In the genomic region with DNA sequence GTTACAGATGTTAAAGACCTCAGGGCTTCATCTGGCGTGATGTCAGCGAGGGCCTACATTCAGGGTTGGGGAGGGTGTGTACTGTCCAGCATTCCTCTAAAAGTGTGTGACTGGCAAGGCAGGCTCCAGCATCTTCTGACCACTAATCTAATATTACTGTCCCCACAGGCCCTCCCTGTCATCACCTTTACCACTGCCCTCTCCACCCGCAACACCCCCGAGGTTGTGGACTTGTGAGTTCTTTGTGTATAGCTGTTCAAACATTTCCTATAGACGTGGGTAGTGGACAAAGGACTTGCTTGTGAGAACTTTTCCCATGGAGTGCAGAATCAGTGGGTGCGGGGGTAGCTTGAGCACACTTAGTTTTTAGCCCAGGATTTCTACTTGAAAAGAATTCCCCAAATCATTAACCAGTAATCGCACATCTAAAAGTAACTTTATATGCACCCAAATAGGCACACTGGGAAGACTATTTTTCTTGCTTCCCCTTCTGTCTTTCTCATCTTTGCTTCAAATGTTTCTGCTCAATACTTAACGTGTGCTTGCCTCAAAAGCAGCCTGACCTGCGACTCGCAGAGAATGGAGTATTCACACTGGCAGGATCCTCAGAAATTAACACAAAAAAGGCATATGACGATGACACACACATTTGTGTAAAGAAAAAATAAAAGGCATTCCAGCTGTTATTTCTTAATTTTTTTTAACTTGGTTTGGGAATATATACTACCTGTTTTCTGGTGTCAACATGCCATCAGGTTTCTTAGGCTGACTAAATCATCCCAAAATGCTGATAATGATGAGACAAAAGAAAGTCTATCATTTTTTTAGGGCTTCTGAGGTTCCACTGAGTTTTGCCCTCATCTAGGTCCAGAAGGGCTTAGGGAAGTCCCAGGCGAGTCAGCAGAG, we compare ENCODE assay signal across 11 cellular contexts.
DNase-seq lines count a peak whose midpoint lies in the region; ATAC-seq, FAIRE-seq and TF ChIP-seq lines count a peak whose summit lies in the region.
"Had no signal": no experiment of that assay in that cellular context is flagged by ENCODE, and none has a peak within 500 bp of the region (broad histone marks: within the 10 kb centered on the region; RNA-seq: fewer than 3 reads in every experiment).

No MANE protein-coding gene starts in this region.

- no peak overlapping the region for H3K4me3 Mint-ChIP-seq in naive B cell
- H3K4me3 Mint-ChIP-seq: T-helper 2 cell treated with Interferon-gamma antibody and Interleukin-4, amounts not matched to agents 5 μg/mL and 100 μg/mL, for 36 hours had no signal

- CTCF ChIA-PET in mammary epithelial cell (lab: Charles Lee; ENCODE audit: low non-redundant PET): interaction anchor here (1.0 kb wide), 1 partner anchor 76 kb away, joined by 5 read pairs; no protein-coding TSS in a partner anchor

- H3K4me3 ChIP-seq in ACC112 (ENCODE audit: low read depth, low read length) (no peak overlapping the region; the same call in 1 of the 2 replicates), mammary epithelial cell (replicated peaks in 1 of 3; ENCODE audit: insufficient read depth in 1 of 3, low read depth in 2 of 3, low read length in 3 of 3) (no peak overlapping the region)

- H3K4me1 Mint-ChIP-seq in naive B cell: peaks cover 4 to 21% (median 4%) of the 10 kb centered on the region in 3 donors

- H3K9me3 Mint-ChIP-seq in naive B cell: no peaks in the 10 kb centered on the region
- H3K9me3 Mint-ChIP-seq: T-helper 2 cell treated with Interferon-gamma antibody and Interleukin-4, amounts not matched to agents 5 μg/mL and 100 μg/mL, for 36 hours had no signal

- in situ Hi-C loops in mammary epithelial cell (cut with MboI; ENCODE audit: low sequenced_read_pairs in 2 of 2): no loop called here

- BruUV-seq in mammary epithelial cell (replicated peaks; lab: Mats Ljungman, UMichigan): no TSS peak

- H3K36me3 Mint-ChIP-seq in naive B cell: no peaks in the 10 kb centered on the region

- peak; percentile 95 for FAIRE-seq in HTR-8/SVneo (lab: Jason Lieb, UNC)
- FAIRE-seq: GM18507 had no signal

- peak overlapping the region; percentile 90 for H3K27ac ChIP-seq in ACC112 (ENCODE audit: low read depth, low read length)
- peak overlapping the region; percentile 80 for H3K27ac ChIP-seq in mammary epithelial cell (ENCODE audit: insufficient read depth, low read depth, low read length)
- H3K27ac ChIP-seq: HL-60 had no signal

- H3K79me2 ChIP-seq in ACC112 (ENCODE audit: control insufficient read depth, insufficient read depth, low read length, unreplicated experiment): no peaks in the 10 kb centered on the region
- no peaks in the 10 kb centered on the region for H3K79me2 ChIP-seq in mammary epithelial cell (ENCODE audit: insufficient read depth, low read length)

- peak overlapping the region; percentile 41 for H3K9ac ChIP-seq in mammary epithelial cell (ENCODE audit: insufficient read depth, low read length)

- peaks cover 52% of the 10 kb centered on the region for H3K4me1 ChIP-seq in ACC112 (ENCODE audit: control insufficient read depth, insufficient read depth, low read length, unreplicated experiment)
- H3K4me1 ChIP-seq in mammary epithelial cell (ENCODE audit: insufficient read depth, low read length): peaks cover 54% of the 10 kb centered on the region

- ATAC-seq in naive B cell (ENCODE audit: low read depth in 2 of 2): no peak
- no peak for ATAC-seq in HG02642 (IDR thresholded peaks at IDR 0.05; ENCODE audit: poor library complexity, unreplicated experiment)

- WGBS in mammary epithelial cell (ENCODE audit: low coverage, missing lambda C conversion rate): 86% methylated on average over 12 of the region's 12 CpGs

- intact Hi-C loops in mammary epithelial cell (cut with micrococcal nuclease): loop anchor here (1.0 kb wide), 2 partner anchors 10 to 65 kb away; no protein-coding TSS in a partner anchor

- no peaks in the 10 kb centered on the region for H3K27me3 ChIP-seq in ACC112 (ENCODE audit: insufficient read depth, low read length)
- no peaks in the 10 kb centered on the region for H3K27me3 ChIP-seq in mammary epithelial cell (ENCODE audit: insufficient read depth, low read length)

- no peak overlapping the region for H2AFZ ChIP-seq in ACC112 (ENCODE audit: low read length, unreplicated experiment)
- no peak overlapping the region for H2AFZ ChIP-seq in mammary epithelial cell (ENCODE audit: low read depth, low read length)

- no peak for TF ChIP-seq CTCF in mammary epithelial cell (conservative IDR thresholded peaks at IDR 0.05 in 1 of 2, IDR thresholded peaks at IDR 0.05 in 1 of 2; ENCODE audit: extremely low read depth in 1 of 2, insufficient read depth in 1 of 2, low read depth in 1 of 2, low read length in 2 of 2)

- no peaks in the 10 kb centered on the region for H3K9me3 ChIP-seq in mammary epithelial cell (replicated peaks; ENCODE audit: insufficient read depth, low read length)

- DNase-seq in HTR-8/SVneo (ENCODE audit: insufficient read length, low spot score) (no peak), mammary epithelial cell (no peak), naive B cell (no peak), HuH-7.5 (ENCODE audit: low spot score) (no peak), NCI-H2107 (lab: John Stamatoyannopoulos, UW) (no peak), Kasumi-1 (lab: John Stamatoyannopoulos, UW) (no peak)

- peak overlapping the region; percentile 45 for H3K4me2 ChIP-seq in mammary epithelial cell (ENCODE audit: insufficient read depth, low read depth, low read length)

- no peaks in the 10 kb centered on the region for H3K27me3 Mint-ChIP-seq in naive B cell

- no peaks in the 10 kb centered on the region for H4K20me1 ChIP-seq in mammary epithelial cell (ENCODE audit: insufficient read depth, low read length)

- H3K27ac Mint-ChIP-seq in naive B cell: peak overlapping the region in 4 of 6 donors; percentile 5 to 70 (median 58)

- no peaks in the 10 kb centered on the region for H3K36me3 ChIP-seq in ACC112 (ENCODE audit: insufficient read depth, low read length)
- no peaks in the 10 kb centered on the region for H3K36me3 ChIP-seq in mammary epithelial cell (ENCODE audit: insufficient read depth, low read length)

- dilution Hi-C loops in mammary epithelial cell (cut with HindIII; ENCODE audit: low sequenced_read_pairs): loop anchor here (5.0 kb wide), 2 partner anchors 60 to 70 kb away; no protein-coding TSS in a partner anchor
